In the genomic region with DNA sequence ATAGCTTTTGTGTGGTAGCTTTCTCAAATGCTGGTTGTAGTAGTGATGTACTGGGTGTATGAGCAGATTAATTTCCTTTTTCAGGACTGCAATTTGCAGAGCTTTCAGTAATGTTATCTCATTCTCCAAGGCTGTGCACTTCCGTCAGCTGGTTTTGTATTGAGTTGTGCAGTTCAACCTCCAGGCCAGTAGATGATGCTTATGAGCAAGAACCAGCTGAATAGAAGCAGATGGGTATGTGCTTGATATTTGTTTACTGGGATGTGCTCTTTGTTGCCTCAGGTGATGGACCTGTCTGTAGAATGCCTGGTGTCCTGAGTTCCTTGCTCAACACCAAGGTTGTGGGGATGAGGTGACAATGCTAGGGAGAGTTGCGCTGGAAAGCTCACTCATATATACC, we compare ENCODE assay signal across 24 cellular contexts.
DNase-seq lines count a peak whose midpoint lies in the region; ATAC-seq and TF ChIP-seq lines count a peak whose summit lies in the region.
"Had no signal": no experiment of that assay in that cellular context is flagged by ENCODE, and none has a peak within 500 bp of the region (broad histone marks: within the 10 kb centered on the region; RNA-seq: fewer than 3 reads in every experiment).

No MANE protein-coding gene starts in this region.

- H3K27me3 ChIP-seq in HCT116 (ENCODE audit: insufficient read depth, low read length) (no peaks in the 10 kb centered on the region), Panc1 (ENCODE audit: control insufficient read depth, insufficient read depth, low read length) (no peaks in the 10 kb centered on the region), neural progenitor cell (no peaks in the 10 kb centered on the region)
- H3K27me3 ChIP-seq: BLaER1, colonic mucosa, esophagus squamous epithelium, MG63 had no signal

- H3K4me3 ChIP-seq in HCT116 (replicated peaks in 1 of 2; ENCODE audit: low read depth in 1 of 2, low read length in 2 of 2), result no peak overlapping the region
- no peak overlapping the region for H3K4me3 ChIP-seq in Panc1 (ENCODE audit: low read depth in 2 of 2, low read length in 2 of 2)
- H3K4me3 ChIP-seq in neural progenitor cell, result no peak overlapping the region
- H3K4me3 ChIP-seq: BLaER1, colonic mucosa, esophagus squamous epithelium, MG63 had no signal

- H3K27ac Mint-ChIP-seq in neural progenitor cell, result no peak overlapping the region
- H3K27ac Mint-ChIP-seq: activated CD8-positive, alpha-beta T cell treated with anti-CD3 and anti-CD28 coated beads, Interleukin-2, amount 10 ng/mL, durations not matched to agents 7 days and 5 days; effector memory CD8-positive, alpha-beta T cell; IgD-negative memory B cell; stimulated activated naive B cell treated with anti-CD40 and anti-IgM and Interleukin-4, amounts not matched to agents 10 μg/mL and 1 μg/mL and 100 μg/mL, for 72 hours had no signal

- ATAC-seq in HCT116, result peak; percentile 58
- ATAC-seq in Panc1, result no peak
- no peak for ATAC-seq in GM18870 (IDR thresholded peaks at IDR 0.05; ENCODE audit: unreplicated experiment)
- ATAC-seq: activated CD4-positive, CD25-positive, alpha-beta regulatory T cell treated with anti-CD3 and anti-CD28 coated beads, Interleukin-2, amount 50 U/mL, for 24 hours; activated CD8-positive, alpha-beta T cell treated with anti-CD3 and anti-CD28 coated beads, Interleukin-2, amount 10 ng/mL, durations not matched to agents 7 days and 5 days; effector memory CD8-positive, alpha-beta T cell; stimulated activated naive B cell treated with anti-CD40 and anti-IgM and Interleukin-4, amounts not matched to agents 10 μg/mL and 1 μg/mL and 100 μg/mL, for 72 hours had no signal

- no peaks in the 10 kb centered on the region for H3K36me3 ChIP-seq in HCT116 (ENCODE audit: control insufficient read depth in 1 of 2, insufficient read depth in 2 of 2, low read length in 2 of 2)
- no peaks in the 10 kb centered on the region for H3K36me3 ChIP-seq in Panc1 (ENCODE audit: control insufficient read depth, insufficient read depth, low read length)
- no peaks in the 10 kb centered on the region for H3K36me3 ChIP-seq in neural progenitor cell
- H3K36me3 ChIP-seq: BLaER1, colonic mucosa, esophagus squamous epithelium, MG63 had no signal

- H3K4me3 Mint-ChIP-seq in neural progenitor cell, result no peak overlapping the region
- H3K4me3 Mint-ChIP-seq: activated CD8-positive, alpha-beta T cell treated with anti-CD3 and anti-CD28 coated beads, Interleukin-2, amount 10 ng/mL, durations not matched to agents 7 days and 5 days; effector memory CD8-positive, alpha-beta T cell; IgD-negative memory B cell; stimulated activated naive B cell treated with anti-CD40 and anti-IgM and Interleukin-4, amounts not matched to agents 10 μg/mL and 1 μg/mL and 100 μg/mL, for 72 hours had no signal

- in situ Hi-C loops in Panc1 (cut with HindIII; ENCODE audit: low pct_unique_long_range_greater_than_20kb, low sequenced_read_pairs), result no loop called here

- H3K27ac ChIP-seq in HCT116 (ENCODE audit: low read depth, low read length), result no peak overlapping the region
- no peak overlapping the region for H3K27ac ChIP-seq in Panc1 (ENCODE audit: low read length)
- no peak overlapping the region for H3K27ac ChIP-seq in neural progenitor cell
- H3K27ac ChIP-seq: BLaER1, colonic mucosa, esophagus squamous epithelium had no signal

- H3K9me2 ChIP-seq in HCT116 (ENCODE audit: insufficient read depth), result 0 out of 2 replicates have a peak, but pooled peaks cover 3% of the 10 kb centered on the region

- H3K4me1 ChIP-seq in HCT116 (ENCODE audit: control insufficient read depth in 1 of 2, insufficient read depth in 2 of 2, low read length in 2 of 2) (no peaks in the 10 kb centered on the region), Panc1 (ENCODE audit: control insufficient read depth, insufficient read depth, low read length) (no peaks in the 10 kb centered on the region), neural progenitor cell (no peaks in the 10 kb centered on the region)
- H3K4me1 ChIP-seq: colonic mucosa, esophagus squamous epithelium had no signal

- no peak overlapping the region for H3K9ac ChIP-seq in HCT116 (ENCODE audit: low read length)
- no peak overlapping the region for H3K9ac ChIP-seq in neural progenitor cell
- H3K9ac ChIP-seq: BLaER1 had no signal

- H4K20me1 ChIP-seq in HCT116 (ENCODE audit: insufficient read depth) (no peaks in the 10 kb centered on the region), neural progenitor cell (ENCODE audit: low read depth) (no peaks in the 10 kb centered on the region)
- H4K20me1 ChIP-seq: BLaER1 had no signal

- intact Hi-C loops in HCT116 (cut with micrococcal nuclease), result no loop called here
- intact Hi-C loops in Panc1 (cut with micrococcal nuclease; ENCODE audit: unreplicated experiment), result no loop called here

- H3K4me1 Mint-ChIP-seq in neural progenitor cell, result peaks cover 4% of the 10 kb centered on the region
- H3K4me1 Mint-ChIP-seq: IgD-negative memory B cell; stimulated activated naive B cell treated with anti-CD40 and anti-IgM and Interleukin-4, amounts not matched to agents 10 μg/mL and 1 μg/mL and 100 μg/mL, for 72 hours had no signal

- H3K27me3 Mint-ChIP-seq in neural progenitor cell (ENCODE audit: insufficient read depth, low read depth), result no peaks in the 10 kb centered on the region
- H3K27me3 Mint-ChIP-seq: effector memory CD8-positive, alpha-beta T cell; IgD-negative memory B cell; stimulated activated naive B cell treated with anti-CD40 and anti-IgM and Interleukin-4, amounts not matched to agents 10 μg/mL and 1 μg/mL and 100 μg/mL, for 72 hours had no signal

- H2AFZ ChIP-seq in HCT116 (ENCODE audit: low read depth, low read length, poor library complexity, severe bottlenecking) (no peak overlapping the region), neural progenitor cell (replicated peaks) (no peak overlapping the region)

- no peaks in the 10 kb centered on the region for H3K9me3 Mint-ChIP-seq in neural progenitor cell

- TF ChIP-seq CTCF in GM12872 (IDR thresholded peaks at IDR 0.05; ENCODE audit: insufficient read depth, low read depth, low read length), result peak; percentile 50; the same call in 2 of the 3 replicates
- peak in 1 of 3 experiments; percentile 30; a peak in 2 of 6 replicates for TF ChIP-seq CTCF in HCT116 (IDR thresholded peaks at IDR 0.05 in 2 of 3, conservative IDR thresholded peaks at IDR 0.05 in 1 of 3; ENCODE audit: borderline replicate concordance in 1 of 3, insufficient read depth in 1 of 3, low read depth in 2 of 3, low read length in 2 of 3)
- TF ChIP-seq CTCF in Panc1 (IDR thresholded peaks at IDR 0.05), result peak; percentile 14; the same call in 1 of the 2 replicates
- TF ChIP-seq CTCF in neural progenitor cell (IDR thresholded peaks at IDR 0.05), result peak; percentile 11

- BruUV-seq in HCT116 (replicated peaks; lab: Mats Ljungman, UMichigan) (no TSS peak), Panc1 (replicated peaks; lab: Mats Ljungman, UMichigan) (no TSS peak)

- RAD21 ChIA-PET in HCT116 (lab: Charles Lee; ENCODE audit: low non-redundant PET in 1 of 2, low total read pairs in 2 of 2, uncharacterized antibody in 2 of 2, unreplicated experiment in 2 of 2), result no interaction called here

- CTCF ChIA-PET in HCT116 (lab: Charles Lee), result no interaction called here
- CTCF ChIA-PET in Panc1 (lab: Charles Lee), result no interaction called here

- DNase-seq in HCT116 (ENCODE audit: low read depth, low spot score), result no peak
- no peak for DNase-seq in Panc1 (ENCODE audit: low read depth, low spot score)
- DNase-seq in neural progenitor cell (ENCODE audit: low spot score), result no peak
- no peak for DNase-seq in MV-4-11 (lab: John Stamatoyannopoulos, UW)
- DNase-seq in NCI-H1105 treated with DMSO at 0.1 percent for 48 hours (lab: John Stamatoyannopoulos, UW), result no peak
- DNase-seq: activated CD8-positive, alpha-beta T cell treated with anti-CD3 and anti-CD28 coated beads, Interleukin-2, amount 10 ng/mL, durations not matched to agents 7 days and 5 days; activated naive CD4-positive, alpha-beta T cell; activated T-cell treated with anti-CD3 and anti-CD28 coated beads, Interleukin-2, amount 50 U/mL, for 1 hour; Calu3; colonic mucosa; effector memory CD8-positive, alpha-beta T cell; esophagus squamous epithelium; MG63; NCI-H1694 treated with DMSO at 0.1 percent for 48 hours; NCI-H526; nucleus accumbens; stimulated activated CD4-positive, alpha-beta T cell treated with anti-CD3 and anti-CD28 coated beads, Interleukin-1b, Interleukin-23, amount 100 ng/mL, for 48 hours; stimulated activated naive B cell treated with anti-CD40 and anti-IgM and Interleukin-4, amounts not matched to agents 10 μg/mL and 1 μg/mL and 100 μg/mL, for 72 hours; SW 1271 had no signal

- no peaks in the 10 kb centered on the region for H3F3A ChIP-seq in neural progenitor cell (ENCODE audit: low read depth)

- H3K36me3 Mint-ChIP-seq in neural progenitor cell, result no peaks in the 10 kb centered on the region
- H3K36me3 Mint-ChIP-seq: IgD-negative memory B cell; stimulated activated naive B cell treated with anti-CD40 and anti-IgM and Interleukin-4, amounts not matched to agents 10 μg/mL and 1 μg/mL and 100 μg/mL, for 72 hours had no signal

- H3K9me3 ChIP-seq in HCT116 (ENCODE audit: control insufficient read depth in 1 of 2, insufficient read depth in 1 of 2, low read depth in 1 of 2, low read length in 2 of 2) (no peaks in the 10 kb centered on the region), Panc1 (ENCODE audit: control insufficient read depth, insufficient read depth, low read depth, low read length) (no peaks in the 10 kb centered on the region), neural progenitor cell (ENCODE audit: low read depth) (no peaks in the 10 kb centered on the region)
- H3K9me3 ChIP-seq: BLaER1, colonic mucosa, esophagus squamous epithelium, MG63 had no signal

- POLR2A ChIA-PET in HCT116 (lab: Charles Lee), result no interaction called here
- POLR2A ChIA-PET in Panc1 (lab: Charles Lee), result no interaction called here

- H3K79me2 ChIP-seq in HCT116 (ENCODE audit: insufficient read depth, low read length) (no peaks in the 10 kb centered on the region), neural progenitor cell (ENCODE audit: low read depth) (no peaks in the 10 kb centered on the region)

- H3K4me2 ChIP-seq in HCT116 (ENCODE audit: low read length), result no peak overlapping the region
- H3K4me2 ChIP-seq in neural progenitor cell, result no peak overlapping the region
- H3K4me2 ChIP-seq: BLaER1 had no signal

- no peak for TF ChIP-seq RAD21 in HCT116 (IDR thresholded peaks at IDR 0.05; ENCODE audit: low read depth)

- no peak for TF ChIP-seq POLR2A in HCT116 (IDR thresholded peaks at IDR 0.05; ENCODE audit: borderline replicate concordance, extremely low read depth, insufficient read depth, insufficient read length)

TF ChIP-seq in HCT116, 20 proteins besides CTCF, POLR2A, EP300 and RAD21 (continues in another document):
- TF ChIP-seq CBX3 (IDR thresholded peaks at IDR 0.05; ENCODE audit: low read depth) (no peak), EZH2phosphoT487 (IDR thresholded peaks at IDR 0.05; ENCODE audit: borderline replicate concordance) (no peak)
- TF ChIP-seq, protein P1, sequence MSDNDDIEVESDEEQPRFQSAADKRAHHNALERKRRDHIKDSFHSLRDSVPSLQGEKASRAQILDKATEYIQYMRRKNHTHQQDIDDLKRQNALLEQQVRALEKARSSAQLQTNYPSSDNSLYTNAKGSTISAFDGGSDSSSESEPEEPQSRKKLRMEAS (IDR thresholded peaks at IDR 0.05), result no peak
